ENCODE assay signal across 8 cellular contexts in the genomic region with DNA sequence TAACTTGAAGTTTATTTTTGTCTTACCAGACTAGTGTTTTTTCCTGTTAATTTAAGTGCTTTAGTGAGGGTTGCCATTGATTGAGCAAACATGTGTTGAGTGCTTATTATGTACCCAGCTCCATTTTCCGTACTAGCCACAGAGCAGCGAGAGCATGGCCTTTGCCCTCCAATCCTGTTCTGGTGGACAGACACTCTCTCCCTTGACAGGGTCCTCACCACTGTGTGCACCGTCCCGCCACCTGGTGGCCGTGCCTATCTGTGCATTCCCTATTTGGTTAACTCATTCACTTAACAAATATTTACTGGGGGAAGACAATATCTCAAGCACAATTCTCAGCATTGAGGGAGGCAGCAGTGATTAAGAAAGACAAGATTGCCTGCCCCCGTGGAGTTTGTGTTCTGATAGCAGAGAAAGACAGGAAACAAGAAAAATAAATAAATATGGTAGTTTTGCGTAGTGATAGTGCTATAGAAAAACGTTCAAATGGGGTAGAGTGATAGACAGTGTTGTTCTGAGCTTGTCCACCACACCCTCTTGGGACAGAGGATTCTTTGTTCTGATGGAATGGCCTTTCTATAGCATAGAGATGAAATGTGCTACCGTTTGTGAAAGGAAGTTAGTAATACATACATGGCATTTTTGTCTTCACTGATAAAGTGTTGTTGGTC. TPM values are rescaled to one million over a fixed set of nuclear protein-coding genes. Genes with fewer than 3 reads are reported as not detected.
DNase-seq lines count a peak whose midpoint lies in the region; ATAC-seq and TF ChIP-seq lines count a peak whose summit lies in the region.

No MANE protein-coding gene starts in this region.

- no peak overlapping the region for H3K4me3 Mint-ChIP-seq in activated naive CD4-positive, alpha-beta T cell treated with anti-CD3 and anti-CD28 coated beads, Interleukin-2, amount 10 ng/mL, durations not matched to agents 7 days and 5 days

- TF ChIP-seq CTCF in PC-3 (conservative IDR thresholded peaks at IDR 0.05; ENCODE audit: low read depth, low read length) (peak; percentile 83), right atrium auricular region (IDR thresholded peaks at IDR 0.05) (peak; percentile 58 to 86)

- no peaks in the 10 kb centered on the region for H3K36me3 Mint-ChIP-seq in activated naive CD4-positive, alpha-beta T cell treated with anti-CD3 and anti-CD28 coated beads, Interleukin-2, amount 10 ng/mL, durations not matched to agents 7 days and 5 days

- peak; percentile 6 for DNase-seq in NCI-H345 treated with DMSO at 0.1 percent for 48 hours (lab: John Stamatoyannopoulos, UW; ENCODE audit: unreplicated experiment)
- DNase-seq in NCI-H345 (lab: John Stamatoyannopoulos, UW) = no peak
- peak; percentile 73 for DNase-seq in PC-3
- DNase-seq in activated naive CD4-positive, alpha-beta T cell treated with anti-CD3 and anti-CD28 coated beads, Interleukin-2, amount 10 ng/mL, durations not matched to agents 7 days and 5 days = peak; percentile 64
- no peak for DNase-seq in right atrium auricular region (ENCODE audit: low spot score)
- peak; percentile 48 for DNase-seq in stimulated activated CD4-positive, alpha-beta T cell treated with anti-CD3 and anti-CD28 coated beads, Interleukin-12 subunit alpha, Interleukin-12 subunit beta, amount 100 ng/mL, for 4 hours
- no peak for DNase-seq in posterior vena cava (ENCODE audit: low spot score)

- no peaks in the 10 kb centered on the region for H3K9me2 ChIP-seq in PC-3 (replicated peaks; ENCODE audit: low read length)

- CTCF ChIA-PET in PC-3 (lab: Charles Lee) = no interaction called here
- CTCF ChIA-PET in activated naive CD4-positive, alpha-beta T cell treated with anti-CD3 and anti-CD28 coated beads, Interleukin-2, amount 10 ng/mL, durations not matched to agents 7 days and 5 days (lab: Charles Lee) = interaction anchor here (0.6 to 7.5 kb wide), 9 partner anchors 9 to 1068 kb away, joined by 3 to 75 read pairs (median 4); no protein-coding TSS in a partner anchor

- H3K27me3 Mint-ChIP-seq in activated naive CD4-positive, alpha-beta T cell treated with anti-CD3 and anti-CD28 coated beads, Interleukin-2, amount 10 ng/mL, durations not matched to agents 7 days and 5 days = no peaks in the 10 kb centered on the region

- no peak overlapping the region for H3K4me2 ChIP-seq in PC-3 (ENCODE audit: low read length)

- H3K9ac ChIP-seq in PC-3 (ENCODE audit: low read length) = no peak overlapping the region

- POLR2A ChIA-PET in PC-3 (lab: Charles Lee; ENCODE audit: unreplicated experiment) = no interaction called here

- H3F3A ChIP-seq in PC-3 (ENCODE audit: low read length, unreplicated experiment) = no peaks in the 10 kb centered on the region

- H3K4me1 Mint-ChIP-seq in activated naive CD4-positive, alpha-beta T cell treated with anti-CD3 and anti-CD28 coated beads, Interleukin-2, amount 10 ng/mL, durations not matched to agents 7 days and 5 days = peaks cover 7% of the 10 kb centered on the region

- H3K27ac Mint-ChIP-seq in activated naive CD4-positive, alpha-beta T cell treated with anti-CD3 and anti-CD28 coated beads, Interleukin-2, amount 10 ng/mL, durations not matched to agents 7 days and 5 days = no peak overlapping the region

- H3K4me1 ChIP-seq in PC-3 (ENCODE audit: insufficient read depth, low read length) (peaks cover 23% of the 10 kb centered on the region), right atrium auricular region (peaks cover 0 to 29% of the 10 kb centered on the region in 2 donors)

- H3K4me3 ChIP-seq in PC-3 (ENCODE audit: low read length) (no peak overlapping the region), right atrium auricular region (no peak overlapping the region)

- intact Hi-C loops in PC-3 (cut with micrococcal nuclease) (loop anchor here (1.0 to 5.0 kb wide), 2 partner anchors 10 to 38 kb away; no protein-coding TSS in a partner anchor), posterior vena cava (cut with DNase I) (no loop called here)

- no TSS peak for BruUV-seq in PC-3 (replicated peaks; lab: Mats Ljungman, UMichigan)

- no peaks in the 10 kb centered on the region for H3K9me3 Mint-ChIP-seq in activated naive CD4-positive, alpha-beta T cell treated with anti-CD3 and anti-CD28 coated beads, Interleukin-2, amount 10 ng/mL, durations not matched to agents 7 days and 5 days

- H4K20me1 ChIP-seq in PC-3 (ENCODE audit: low read length) = no peaks in the 10 kb centered on the region

- H3K27me3 ChIP-seq in PC-3 (ENCODE audit: low read length) (no peaks in the 10 kb centered on the region), right atrium auricular region (no peaks in the 10 kb centered on the region)

- H3K27ac ChIP-seq in PC-3 (ENCODE audit: low read length) = peak overlapping the region; percentile 16; the same call in 1 of the 2 replicates
- H3K27ac ChIP-seq in right atrium auricular region = no peak overlapping the region

- no peaks in the 10 kb centered on the region for H3K79me2 ChIP-seq in PC-3 (ENCODE audit: low read length)

- ATAC-seq in HG02884 (IDR thresholded peaks at IDR 0.05; ENCODE audit: unreplicated experiment) = peak; percentile 59
- ATAC-seq in PC-3 = peak; percentile 87

- no peaks in the 10 kb centered on the region for H3K9me3 ChIP-seq in PC-3 (ENCODE audit: low read length)
- H3K9me3 ChIP-seq in right atrium auricular region = no peaks in the 10 kb centered on the region

- H2AFZ ChIP-seq in PC-3 (ENCODE audit: low read length) = no peak overlapping the region

- H3K36me3 ChIP-seq in PC-3 (ENCODE audit: low read depth, low read length) (no peaks in the 10 kb centered on the region), right atrium auricular region (no peaks in the 10 kb centered on the region)

RNA-seq across cellular contexts. Expression of gene CDH13, which starts 13.0 kb away (rescaled TPM):
- total RNA-seq in PC-3 (2014; rRNA removed) = 0.36 TPM in 1 of 2 replicates, not detected in the other
- 10 to 100 TPM; 75.4 to 85.9 TPM for total RNA-seq in right atrium auricular region
- total RNA-seq in posterior vena cava = 10 to 100 TPM; 32.0 to 81.7 TPM

Comparison
In these comparisons a context has a peak if more than half of its experiments do, and no peak if none do; other contexts are left out.
1. DNase-seq: peak in NCI-H345 treated with DMSO at 0.1 percent for 48 hours (single experiment), PC-3 (single experiment), activated naive CD4-positive, alpha-beta T cell treated with anti-CD3 and anti-CD28 coated beads, Interleukin-2, amount 10 ng/mL, durations not matched to agents 7 days and 5 days (single experiment) and stimulated activated CD4-positive, alpha-beta T cell treated with anti-CD3 and anti-CD28 coated beads, Interleukin-12 subunit alpha, Interleukin-12 subunit beta, amount 100 ng/mL, for 4 hours (single experiment); none in NCI-H345 (single experiment), right atrium auricular region (single experiment) and posterior vena cava (single experiment).
2. RNA of gene CDH13, which starts 13.0 kb away (total RNA-seq): 75.4 to 85.9 TPM in right atrium auricular region and 32.0 to 81.7 TPM in posterior vena cava; 0.36 TPM in PC-3; every median in the first group is over 10 times any median in the second.